In genomic region chr15:42274693-42274971, GRCh38 we compare ENCODE assay signal across 8 cellular contexts. TPM values are rescaled to one million over a fixed set of nuclear protein-coding genes. Genes with fewer than 3 reads are reported as not detected.
DNase-seq lines count a peak whose midpoint lies in the region; ATAC-seq, FAIRE-seq and TF ChIP-seq lines count a peak whose summit lies in the region.

No MANE protein-coding gene starts in this region.

- H3K9me1 ChIP-seq in endothelial cell of umbilical vein (replicated peaks; ENCODE audit: control insufficient read depth, extremely low read depth, insufficient read depth, low read length) = no peaks in the 10 kb centered on the region

- peaks cover 41% of the 10 kb centered on the region for H3K4me1 ChIP-seq in CD8-positive, alpha-beta memory T cell (ENCODE audit: insufficient read depth, low read length)
- peaks cover 33% of the 10 kb centered on the region for H3K4me1 ChIP-seq in PC-9 (replicated peaks; ENCODE audit: insufficient read depth)
- H3K4me1 ChIP-seq in endothelial cell of umbilical vein (ENCODE audit: control insufficient read depth, extremely low read depth, insufficient read depth, low read length) = peaks cover 41% of the 10 kb centered on the region
- H3K4me1 ChIP-seq in pancreas = peaks cover 26 to 39% (median 29%) of the 10 kb centered on the region in 3 donors

- TF ChIP-seq CTCF in PC-9 (conservative IDR thresholded peaks at IDR 0.05) (no peak), endothelial cell of umbilical vein (IDR thresholded peaks at IDR 0.05; ENCODE audit: extremely low read depth in 1 of 2, insufficient read depth in 1 of 2, low read depth in 1 of 2, low read length in 2 of 2) (no peak), pancreas (IDR thresholded peaks at IDR 0.05) (no peak)

- CTCF ChIA-PET in CD8-positive, alpha-beta memory T cell (lab: Charles Lee) = interaction anchor here (1.1 kb wide), 1 partner anchor 12 kb away, joined by 4 read pairs; no protein-coding TSS in a partner anchor
- CTCF ChIA-PET in PC-9 (lab: Charles Lee) = no interaction called here
- CTCF ChIA-PET in endothelial cell of umbilical vein (lab: Charles Lee) = interaction anchor here (2.1 kb wide), 1 partner anchor 110 kb away, joined by 16 read pairs; no protein-coding TSS in a partner anchor

- H3K9me2 ChIP-seq in PC-9 (ENCODE audit: insufficient read depth) = no peaks in the 10 kb centered on the region

- H3K27me3 ChIP-seq in CD8-positive, alpha-beta memory T cell (ENCODE audit: insufficient read depth, low read length, poor library complexity, severe bottlenecking) = no peaks in the 10 kb centered on the region
- H3K27me3 ChIP-seq in PC-9 (ENCODE audit: insufficient read depth, low read depth) (no peaks in the 10 kb centered on the region), endothelial cell of umbilical vein (ENCODE audit: control insufficient read depth in 2 of 2, insufficient read depth in 2 of 2, low read length in 2 of 2) (no peaks in the 10 kb centered on the region), pancreas (no peaks in the 10 kb centered on the region)

- 41 to 49% methylated on average over 7 of the region's 7 CpGs for WGBS in pancreas, 2 donors

- peaks cover 43% of the 10 kb centered on the region for H3K79me2 ChIP-seq in PC-9 (ENCODE audit: low read depth)
- peaks cover 38% of the 10 kb centered on the region for H3K79me2 ChIP-seq in endothelial cell of umbilical vein (ENCODE audit: control insufficient read depth, insufficient read depth, low read length)

- H3K27ac Mint-ChIP-seq in CD8-positive, alpha-beta memory T cell = peak overlapping the region; percentile 95 to 100 (median 98)

- H3K4me2 ChIP-seq in PC-9 (peak overlapping the region; percentile 85), endothelial cell of umbilical vein (ENCODE audit: insufficient read depth, low read length) (peak overlapping the region; percentile 97)

- peak overlapping the region; percentile 90 for H3K9ac ChIP-seq in endothelial cell of umbilical vein (replicated peaks; ENCODE audit: extremely low read depth, insufficient read depth, low read length)

- POLR2A ChIA-PET in CD8-positive, alpha-beta memory T cell (lab: Charles Lee) = interaction anchor here (1.2 kb wide), 1 partner anchor 216 kb away, joined by 3 read pairs; the partner anchor contains the start of gene ZNF106
- POLR2A ChIA-PET in PC-9 (lab: Charles Lee; ENCODE audit: unreplicated experiment) = no interaction called here
- POLR2A ChIA-PET in endothelial cell of umbilical vein (lab: Charles Lee) = no interaction called here

- peak overlapping the region; percentile 99 for H3K4me3 ChIP-seq in CD8-positive, alpha-beta memory T cell (ENCODE audit: low read length)
- H3K4me3 ChIP-seq in PC-9 = peak overlapping the region; percentile 74
- H3K4me3 ChIP-seq in endothelial cell of umbilical vein (replicated peaks in 1 of 3; ENCODE audit: insufficient read depth in 1 of 3, low read depth in 1 of 3, low read length in 3 of 3) = peak overlapping the region; percentile 61 to 97 (median 96)
- peak overlapping the region in 2 of 4 donors; percentile 60 to 69 for H3K4me3 ChIP-seq in pancreas

- H3K36me3 ChIP-seq in CD8-positive, alpha-beta memory T cell (ENCODE audit: insufficient read depth, low read length) = no peaks in the 10 kb centered on the region
- H3K36me3 ChIP-seq in PC-9 (ENCODE audit: low read depth) = no peaks in the 10 kb centered on the region
- H3K36me3 ChIP-seq in endothelial cell of umbilical vein (ENCODE audit: control insufficient read depth in 2 of 2, extremely low read depth in 1 of 2, insufficient read depth in 2 of 2, low read length in 2 of 2) = no peaks in the 10 kb centered on the region
- H3K36me3 ChIP-seq in pancreas = no peaks in the 10 kb centered on the region

- FAIRE-seq in endothelial cell of umbilical vein (lab: Jason Lieb, UNC) = no peak
- FAIRE-seq in pancreas (lab: Jason Lieb, UNC) = no peak

- dilution Hi-C loops in endothelial cell of umbilical vein (cut with MboI; ENCODE audit: extremely low pct_ligation_motif_present, low sequenced_read_pairs) = no loop called here

- intact Hi-C loops in PC-9 (cut with micrococcal nuclease; ENCODE audit: unreplicated experiment) = loop anchor here (10.0 kb wide), 1 partner anchor 110 kb away; no protein-coding TSS in a partner anchor
- intact Hi-C loops in endothelial cell of umbilical vein (cut with micrococcal nuclease) = loop anchor here (5.0 kb wide), 2 partner anchors 198 to 218 kb away; partner anchors contain the start of gene ZNF106
- intact Hi-C loops in pancreas (cut with DNase I) = no loop called here
- intact Hi-C loops in posterior cingulate gyrus (cut with DNase I) = loop anchor here (10.0 kb wide), 2 partner anchors 200 to 1240 kb away; partner anchors contain the start of gene MAP1A

- no TSS peak for BruUV-seq in PC-9 (replicated peaks; lab: Mats Ljungman, UMichigan)
- BruUV-seq in endothelial cell of umbilical vein (replicated peaks; lab: Mats Ljungman, UMichigan) = no TSS peak

- H4K20me1 ChIP-seq in PC-9 (ENCODE audit: insufficient read depth) = peaks cover 3% of the 10 kb centered on the region; the same call in 1 of the 2 replicates
- H4K20me1 ChIP-seq in endothelial cell of umbilical vein (replicated peaks; ENCODE audit: control insufficient read depth, extremely low read depth, insufficient read depth, low read length) = no peaks in the 10 kb centered on the region

- H3K27me3 Mint-ChIP-seq in CD8-positive, alpha-beta memory T cell = no peaks in the 10 kb centered on the region

- peak overlapping the region; percentile 90 to 100 (median 100) for H3K4me3 Mint-ChIP-seq in CD8-positive, alpha-beta memory T cell

- ATAC-seq in pancreas = no peak

- H3K9me3 ChIP-seq in CD8-positive, alpha-beta memory T cell (ENCODE audit: low read length) = no peaks in the 10 kb centered on the region
- H3K9me3 ChIP-seq in PC-9 (ENCODE audit: insufficient read depth, low read depth) = no peaks in the 10 kb centered on the region
- H3K9me3 ChIP-seq in endothelial cell of umbilical vein (replicated peaks; ENCODE audit: control insufficient read depth, insufficient read depth, low read length) = no peaks in the 10 kb centered on the region
- no peaks in the 10 kb centered on the region for H3K9me3 ChIP-seq in pancreas

- no peak for TF ChIP-seq POLR2A in endothelial cell of umbilical vein (IDR thresholded peaks at IDR 0.05; ENCODE audit: low read depth, low read length)

- peak in 1 of 5 donors; percentile 11 for DNase-seq in CD8-positive, alpha-beta memory T cell
- DNase-seq in PC-9 (no peak), endothelial cell of umbilical vein (ENCODE audit: low read depth, low spot score) (peak; percentile 26), pancreas (peak in 2 of 6 donors; percentile 18), NK-92 (lab: John Stamatoyannopoulos, UW; ENCODE audit: unreplicated experiment) (no peak), DMS153 treated with DMSO at 0.1 percent for 48 hours (lab: John Stamatoyannopoulos, UW; ENCODE audit: unreplicated experiment) (no peak), posterior cingulate gyrus (no peak)
- DNase-seq in activated CD4-positive, CD25-positive, alpha-beta regulatory T cell (lab: John Stamatoyannopoulos, UW) = no peak

- peaks cover 16% of the 10 kb centered on the region; the same call in 1 of the 2 replicates for H3F3A ChIP-seq in PC-9 (ENCODE audit: insufficient read depth, low read depth)

- H3K36me3 Mint-ChIP-seq in CD8-positive, alpha-beta memory T cell = peaks cover 0 to 42% (median 3%) of the 10 kb centered on the region in 3 donors

- no peaks in the 10 kb centered on the region for H3K9me3 Mint-ChIP-seq in CD8-positive, alpha-beta memory T cell

- H2AFZ ChIP-seq in PC-9 (peak overlapping the region; percentile 78), endothelial cell of umbilical vein (ENCODE audit: low read depth, low read length) (peak overlapping the region; percentile 95)

- peak overlapping the region; percentile 98 for H3K27ac ChIP-seq in CD8-positive, alpha-beta memory T cell (ENCODE audit: low read depth, low read length)
- H3K27ac ChIP-seq in PC-9 = peak overlapping the region; percentile 84
- H3K27ac ChIP-seq in endothelial cell of umbilical vein (ENCODE audit: insufficient read depth, low read depth, low read length) = peak overlapping the region; percentile 89
- peak overlapping the region; percentile 82 to 95 (median 89) for H3K27ac ChIP-seq in pancreas

- H3K4me1 Mint-ChIP-seq in CD8-positive, alpha-beta memory T cell = peaks cover 45 to 63% (median 52%) of the 10 kb centered on the region in 3 donors

TF ChIP-seq in endothelial cell of umbilical vein, 7 proteins besides CTCF, POLR2A, EP300 and RAD21 (continues in another document):
- TF ChIP-seq EZH2 (IDR thresholded peaks at IDR 0.05; ENCODE audit: borderline replicate concordance, low read depth, low read length, severe bottlenecking) (no peak), JUN (IDR thresholded peaks at IDR 0.05; ENCODE audit: borderline replicate concordance, insufficient read depth, insufficient read length, low read depth) (no peak), POLR2AphosphoS5 (IDR thresholded peaks at IDR 0.05; ENCODE audit: insufficient read depth, low read depth, low read length) (no peak)

RNA-seq across cellular contexts. Expression of gene TMEM87A, which starts 1.4 kb away (rescaled TPM):
- total RNA-seq in CD8-positive, alpha-beta memory T cell = 10 to 100 TPM; 44.6 to 47.2 TPM
- 66.3 TPM for polyA plus RNA-seq in CD8-positive, alpha-beta memory T cell
- total RNA-seq in PC-9 (2021) (43.9 and 45.1 TPM in 2 replicates), endothelial cell of umbilical vein (41.1 and 45.5 TPM in 2 replicates), pancreas (10 to 100 TPM; 19.2 to 32.1 (median 25.1) TPM)
- polyA plus RNA-seq in endothelial cell of umbilical vein (17.7 and 22.3 TPM in 2 replicates), pancreas (10 to 100 TPM; 12.2 to 23.2 TPM)
- polyA plus RNA-seq in endothelial cell of umbilical vein (2011; cell fraction: cytosol; rRNA removed) = 17.9 and 18.6 TPM in 2 replicates
- 31.8 and 46.4 TPM in 2 replicates for polyA plus RNA-seq in endothelial cell of umbilical vein (2011; cell fraction: nucleus; rRNA removed)
- 22.2 and 27.7 TPM in 2 replicates for polyA plus RNA-seq in endothelial cell of umbilical vein (2012)
- 45.6 and 47.3 TPM in 2 replicates for polyA minus RNA-seq in endothelial cell of umbilical vein
- 36.8 TPM for polyA minus RNA-seq in endothelial cell of umbilical vein (2011; cell fraction: cytosol; rRNA and poly(A)+ RNA removed)
- polyA minus RNA-seq in endothelial cell of umbilical vein (2011; cell fraction: nucleus; rRNA and poly(A)+ RNA removed) = 41.9 and 53.4 TPM in 2 replicates

RNA-seq across cellular contexts. Expression of gene GANC, which starts 1.6 kb away (rescaled TPM):
- total RNA-seq in CD8-positive, alpha-beta memory T cell = 10 to 100 TPM; 18.0 to 19.0 TPM
- polyA plus RNA-seq in CD8-positive, alpha-beta memory T cell = 12.2 TPM
- 13.9 and 16.3 TPM in 2 replicates for total RNA-seq in PC-9 (2021)
- total RNA-seq in endothelial cell of umbilical vein = 17.8 and 20.0 TPM in 2 replicates
- polyA plus RNA-seq in endothelial cell of umbilical vein = 8.5 and 8.7 TPM in 2 replicates
- 7.2 and 8.7 TPM in 2 replicates for polyA plus RNA-seq in endothelial cell of umbilical vein (2011; cell fraction: cytosol; rRNA removed)
- 27.3 and 28.4 TPM in 2 replicates for polyA plus RNA-seq in endothelial cell of umbilical vein (2011; cell fraction: nucleus; rRNA removed)
- polyA plus RNA-seq in endothelial cell of umbilical vein (2012) = 12.7 and 15.8 TPM in 2 replicates
- polyA minus RNA-seq in endothelial cell of umbilical vein = 12.6 and 18.4 TPM in 2 replicates
- 12.3 TPM for polyA minus RNA-seq in endothelial cell of umbilical vein (2011; cell fraction: cytosol; rRNA and poly(A)+ RNA removed)
- polyA minus RNA-seq in endothelial cell of umbilical vein (2011; cell fraction: nucleus; rRNA and poly(A)+ RNA removed) = 24.9 and 32.0 TPM in 2 replicates
- 10 to 100 TPM in 4 of 6 donors, 1 to 10 TPM in 2; 6.9 to 21.1 (median 10.7) TPM for total RNA-seq in pancreas
- polyA plus RNA-seq in pancreas = 1 to 10 TPM; 8.7 to 9.1 TPM

Comparison
In these comparisons a context has a peak if more than half of its experiments do, and no peak if none do; other contexts are left out.
1. intact Hi-C loops: an anchor here in PC-9 (10.0 kb wide), endothelial cell of umbilical vein (5.0 kb wide) and posterior cingulate gyrus (10.0 kb wide); none called in pancreas.